Comparison of ENCODE assay signal across 30 cellular contexts in the genomic region with DNA sequence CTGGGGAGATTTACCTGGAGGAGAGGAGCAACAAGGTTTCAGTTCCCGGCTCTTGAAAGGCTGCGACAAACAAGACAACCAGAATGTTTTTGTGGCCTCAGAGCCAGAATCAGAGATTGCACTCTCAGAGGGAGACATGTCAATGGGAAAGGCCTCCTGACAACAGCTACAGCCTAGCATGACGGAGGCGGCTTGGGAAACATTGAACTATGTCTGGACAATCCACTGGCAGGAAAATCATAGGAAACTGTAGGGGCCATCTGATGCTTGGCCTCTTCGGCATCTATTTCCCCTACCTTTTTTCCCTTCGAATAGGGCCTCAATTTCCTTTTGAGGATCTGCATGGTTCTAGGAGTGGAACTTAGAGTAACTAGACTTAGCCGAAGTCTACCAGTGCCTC.
"Had no signal": no experiment of that assay in that cellular context is flagged by ENCODE, and none has a peak within 500 bp of the region (broad histone marks: within the 10 kb centered on the region; RNA-seq: fewer than 3 reads in every experiment).

No MANE protein-coding gene starts in this region.

- H3K36me3 ChIP-seq: neural progenitor cell, ovary, right lobe of liver, spleen, thoracic aorta, thyroid gland, tibial nerve, upper lobe of left lung, vagina had no signal

- ATAC-seq: naive thymus-derived CD4-positive, alpha-beta T cell; natural killer cell; psoas muscle; right cardiac atrium; right lobe of liver; stimulated activated memory B cell treated with anti-CD40 and anti-IgM and Interleukin-4, amounts not matched to agents 10 μg/mL and 1 μg/mL and 100 μg/mL, for 72 hours; stimulated activated naive CD8-positive, alpha-beta T cell treated with anti-CD3 and anti-CD28 coated beads, Interleukin-15, amount 100 ng/mL, for 72 hours; stimulated activated naive CD8-positive, alpha-beta T cell treated with anti-CD3 and anti-CD28 coated beads, Interleukin-15, Interleukin-2, amounts not matched to agents 100 U/mL and 50 U/mL, for 24 hours had no signal

- H3K4me3 Mint-ChIP-seq: naive thymus-derived CD4-positive, alpha-beta T cell; natural killer cell; nephron; neural progenitor cell; stimulated activated memory B cell treated with anti-CD40 and anti-IgM and Interleukin-4, amounts not matched to agents 10 μg/mL and 1 μg/mL and 100 μg/mL, for 72 hours; stimulated activated naive CD8-positive, alpha-beta T cell treated with anti-CD3 and anti-CD28 coated beads, Interleukin-15, amount 100 ng/mL, for 72 hours had no signal

- H3K4me1 ChIP-seq: neural progenitor cell, parathyroid adenoma, right lobe of liver, thyroid gland had no signal

- H3K4me3 ChIP-seq: neural progenitor cell, ovary, psoas muscle, right lobe of liver, skin epidermis, smooth muscle cell, spleen, thoracic aorta, thyroid gland, tibial nerve, upper lobe of left lung, vagina had no signal

- H3K27ac Mint-ChIP-seq: natural killer cell; nephron; neural progenitor cell; progenitor cell of endocrine pancreas; stimulated activated memory B cell treated with anti-CD40 and anti-IgM and Interleukin-4, amounts not matched to agents 10 μg/mL and 1 μg/mL and 100 μg/mL, for 72 hours; stimulated activated naive CD8-positive, alpha-beta T cell treated with anti-CD3 and anti-CD28 coated beads, Interleukin-15, amount 100 ng/mL, for 72 hours had no signal

- H3K36me3 Mint-ChIP-seq: natural killer cell; neural progenitor cell; stimulated activated memory B cell treated with anti-CD40 and anti-IgM and Interleukin-4, amounts not matched to agents 10 μg/mL and 1 μg/mL and 100 μg/mL, for 72 hours had no signal

- H3K9me3 ChIP-seq: ovary, psoas muscle, right lobe of liver, spleen, thoracic aorta, thyroid gland, tibial nerve, upper lobe of left lung, vagina had no signal

- H3K9me3 Mint-ChIP-seq: natural killer cell; neural progenitor cell; stimulated activated memory B cell treated with anti-CD40 and anti-IgM and Interleukin-4, amounts not matched to agents 10 μg/mL and 1 μg/mL and 100 μg/mL, for 72 hours had no signal

- H3K27me3 ChIP-seq: neural progenitor cell, ovary, right lobe of liver, thyroid gland, tibial nerve, upper lobe of left lung, vagina had no signal

- DNase-seq: naive thymus-derived CD4-positive, alpha-beta T cell; natural killer cell; nucleus accumbens; ovary; psoas muscle; right cardiac atrium; right lobe of liver; stimulated activated CD4-positive, alpha-beta T cell treated with anti-CD3 and anti-CD28 coated beads, Interleukin-12 subunit alpha, Interleukin-12 subunit beta, amount 100 ng/mL, for 4 hours; stimulated activated CD4-positive, alpha-beta T cell treated with anti-CD3 and anti-CD28 coated beads, Interleukin-1b, Interleukin-23, amount 100 ng/mL, for 48 hours; stimulated activated CD4-positive, alpha-beta T cell treated with anti-CD3 and anti-CD28 coated beads, Interleukin-4, amount 100 ng/mL, for 1 hour; stimulated activated CD4-positive, alpha-beta T cell treated with anti-CD3 and anti-CD28 coated beads, Interleukin-4, amount 100 ng/mL, for 4 hours; stimulated activated CD8-positive, alpha-beta memory T cell treated with anti-CD3 and anti-CD28 coated beads, Interleukin-4, amount 100 ng/mL, for 48 hours; stimulated activated naive CD4-positive, alpha-beta T cell; stimulated activated naive CD8-positive, alpha-beta T cell treated with anti-CD3 and anti-CD28 coated beads, Interleukin-15, amount 100 ng/mL, for 72 hours; stimulated activated naive CD8-positive, alpha-beta T cell treated with anti-CD3 and anti-CD28 coated beads, Interleukin-15, Interleukin-2, amounts not matched to agents 100 U/mL and 50 U/mL, for 24 hours; substantia nigra; thyroid gland; trophoblast cell; upper lobe of left lung had no signal

- H3K27ac ChIP-seq: neural progenitor cell, ovary, parathyroid adenoma, psoas muscle, right lobe of liver, skin epidermis, thoracic aorta, thyroid gland, tibial nerve, upper lobe of left lung, vagina had no signal
